ENCODE assay signal across 8 cellular contexts in genomic region chr1:30977105-30977504, GRCh38.
DNase-seq lines count a peak whose midpoint lies in the region; ATAC-seq and TF ChIP-seq lines count a peak whose summit lies in the region.
"Had no signal": no experiment of that assay in that cellular context is flagged by ENCODE, and none has a peak within 500 bp of the region (broad histone marks: within the 10 kb centered on the region; RNA-seq: fewer than 3 reads in every experiment).

No MANE protein-coding gene starts in this region.

- H4K20me1 ChIP-seq in Loucy (ENCODE audit: insufficient read depth, low read length, poor library complexity, severe bottlenecking) (peaks cover 55% of the 10 kb centered on the region), neural progenitor cell (ENCODE audit: low read depth) (peaks cover 94% of the 10 kb centered on the region)

- peaks cover 46% of the 10 kb centered on the region for H3K4me1 Mint-ChIP-seq in central memory CD8-positive, alpha-beta T cell
- H3K4me1 Mint-ChIP-seq in neural progenitor cell, result peaks cover 3% of the 10 kb centered on the region

- H3K9ac ChIP-seq in Loucy (ENCODE audit: low read depth, low read length, poor library complexity, severe bottlenecking) (no peak overlapping the region), neural progenitor cell (no peak overlapping the region)

- H3K4me3 Mint-ChIP-seq in central memory CD8-positive, alpha-beta T cell, result no peak overlapping the region
- no peak overlapping the region for H3K4me3 Mint-ChIP-seq in neural progenitor cell

- H3K27me3 Mint-ChIP-seq in central memory CD8-positive, alpha-beta T cell, result no peaks in the 10 kb centered on the region
- H3K27me3 Mint-ChIP-seq in neural progenitor cell (ENCODE audit: insufficient read depth, low read depth), result no peaks in the 10 kb centered on the region

- H3F3A ChIP-seq in Loucy (ENCODE audit: low read depth) (no peaks in the 10 kb centered on the region), neural progenitor cell (ENCODE audit: low read depth) (peaks cover 58% of the 10 kb centered on the region)

- H3K79me2 ChIP-seq in Loucy (ENCODE audit: insufficient read depth, low read length) (peaks cover 42% of the 10 kb centered on the region; the same call in 1 of the 2 replicates), neural progenitor cell (ENCODE audit: low read depth) (peaks cover 98% of the 10 kb centered on the region)

- TF ChIP-seq CTCF in Loucy (conservative IDR thresholded peaks at IDR 0.05; ENCODE audit: low read length) (peak; percentile 41; the same call in 1 of the 2 replicates), neural progenitor cell (IDR thresholded peaks at IDR 0.05) (peak; percentile 13)

- H3K36me3 Mint-ChIP-seq in central memory CD8-positive, alpha-beta T cell (ENCODE audit: insufficient read depth), result peaks cover 56% of the 10 kb centered on the region
- H3K36me3 Mint-ChIP-seq in neural progenitor cell, result peaks cover 40% of the 10 kb centered on the region

- no peaks in the 10 kb centered on the region for H3K9me3 ChIP-seq in Loucy (ENCODE audit: insufficient read depth, low read depth, low read length)
- no peaks in the 10 kb centered on the region for H3K9me3 ChIP-seq in neural progenitor cell (ENCODE audit: low read depth)

- H2AFZ ChIP-seq in Loucy (ENCODE audit: low read length), result no peak overlapping the region
- H2AFZ ChIP-seq in neural progenitor cell (replicated peaks), result no peak overlapping the region

- H3K9me3 Mint-ChIP-seq in central memory CD8-positive, alpha-beta T cell, result no peaks in the 10 kb centered on the region
- H3K9me3 Mint-ChIP-seq in neural progenitor cell, result no peaks in the 10 kb centered on the region

- no peak overlapping the region for H3K4me3 ChIP-seq in Loucy (ENCODE audit: low read length, poor library complexity, severe bottlenecking)
- H3K4me3 ChIP-seq in neural progenitor cell, result no peak overlapping the region

- H3K27me3 ChIP-seq in Loucy (ENCODE audit: insufficient read depth, low read length, poor library complexity, severe bottlenecking), result no peaks in the 10 kb centered on the region
- no peaks in the 10 kb centered on the region for H3K27me3 ChIP-seq in neural progenitor cell

- H3K4me2 ChIP-seq in Loucy (ENCODE audit: low read depth, low read length, poor library complexity, severe bottlenecking), result no peak overlapping the region
- H3K4me2 ChIP-seq in neural progenitor cell, result no peak overlapping the region

- DNase-seq in DMS79 treated with DMSO at 0.1 percent for 48 hours (lab: John Stamatoyannopoulos, UW), result peak; percentile 38
- no peak for DNase-seq in central memory CD8-positive, alpha-beta T cell (ENCODE audit: low spot score in 2 of 2)
- no peak for DNase-seq in neural progenitor cell (ENCODE audit: low spot score)
- DNase-seq in dermis blood vessel endothelial cell, result no peak
- DNase-seq in DMS153 treated with DMSO at 0.1 percent for 48 hours (lab: John Stamatoyannopoulos, UW; ENCODE audit: unreplicated experiment), result no peak
- DNase-seq: NCI-H524 treated with DMSO at 0.1 percent for 48 hours had no signal

- H3K36me3 ChIP-seq in Loucy (ENCODE audit: insufficient read depth, low read length) (peaks cover 88% of the 10 kb centered on the region), neural progenitor cell (peaks cover 20% of the 10 kb centered on the region)

- H3K4me1 ChIP-seq in Loucy (ENCODE audit: insufficient read depth, low read length, poor library complexity, severe bottlenecking) (no peaks in the 10 kb centered on the region), neural progenitor cell (peaks cover 3% of the 10 kb centered on the region)

- no peak overlapping the region for H3K27ac ChIP-seq in neural progenitor cell

- peak overlapping the region; percentile 75 for H3K27ac Mint-ChIP-seq in central memory CD8-positive, alpha-beta T cell (ENCODE audit: low read depth)
- H3K27ac Mint-ChIP-seq in neural progenitor cell, result no peak overlapping the region

- H3K9me2 ChIP-seq in Loucy (replicated peaks; ENCODE audit: low read depth, low read length), result no peaks in the 10 kb centered on the region

- no peak for ATAC-seq in central memory CD8-positive, alpha-beta T cell (replicated peaks; ENCODE audit: extremely low read depth, poor library complexity, severe bottlenecking)
- ATAC-seq in GM18502 (IDR thresholded peaks at IDR 0.05; ENCODE audit: poor library complexity, unreplicated experiment), result no peak
